Comparison of ENCODE assay signal across 21 cellular contexts in genomic region chr1:52022133-52022532, GRCh38. TPM values are rescaled to one million over a fixed set of nuclear protein-coding genes. Genes with fewer than 3 reads are reported as not detected.
DNase-seq lines count a peak whose midpoint lies in the region; FAIRE-seq and TF ChIP-seq lines count a peak whose summit lies in the region.
"Had no signal": no experiment of that assay in that cellular context is flagged by ENCODE, and none has a peak within 500 bp of the region (broad histone marks: within the 10 kb centered on the region; RNA-seq: fewer than 3 reads in every experiment).

No MANE protein-coding gene starts in this region.

- no peaks in the 10 kb centered on the region for H3K9me3 ChIP-seq in HEK293 (ENCODE audit: control insufficient read depth, insufficient read depth, low read depth, low read length)
- H3K9me3 ChIP-seq in breast epithelium, result no peaks in the 10 kb centered on the region
- H3K9me3 ChIP-seq: A549, Caco-2, HAP-1 had no signal

- intact Hi-C loops in breast epithelium (cut with DNase I; ENCODE audit: low total_unique reads), result no loop called here

- peak overlapping the region; percentile 95 for H3K27ac Mint-ChIP-seq in endothelial cell (ENCODE audit: unreplicated experiment)
- H3K27ac Mint-ChIP-seq: CD4-positive, alpha-beta T cell; HFFc6 had no signal

- no peaks in the 10 kb centered on the region for H3K27me3 ChIP-seq in breast epithelium

- DNase-seq in endothelial cell (ENCODE audit: low spot score), result no peak
- peak; percentile 33 to 83 for DNase-seq in lung microvascular endothelial cell (ENCODE audit: low read depth in 2 of 2)
- peak; percentile 61 for DNase-seq in pulmonary artery endothelial cell (ENCODE audit: low read depth, low spot score)
- no peak for DNase-seq in NCI-H2029 treated with DMSO at 0.1 percent for 48 hours (lab: John Stamatoyannopoulos, UW)
- DNase-seq in breast epithelium (ENCODE audit: low spot score in 2 of 2), result no peak
- DNase-seq in frontal cortex (ENCODE audit: low spot score in 2 of 2), result no peak
- DNase-seq: AML-193; Caco-2; CD4-positive, alpha-beta T cell; GDM1; GM23248; HFFc6 had no signal

- no peaks in the 10 kb centered on the region for H3K27me3 Mint-ChIP-seq in endothelial cell (ENCODE audit: unreplicated experiment)
- H3K27me3 Mint-ChIP-seq: CD4-positive, alpha-beta T cell had no signal

- peaks cover 21% of the 10 kb centered on the region for H3K36me3 Mint-ChIP-seq in endothelial cell (ENCODE audit: low read depth, unreplicated experiment)

- peaks cover 29% of the 10 kb centered on the region for H3K4me1 Mint-ChIP-seq in endothelial cell (ENCODE audit: unreplicated experiment)

- H3K4me1 ChIP-seq in HEK293 (ENCODE audit: control insufficient read depth, insufficient read depth, low read length), result no peaks in the 10 kb centered on the region
- H3K4me1 ChIP-seq in breast epithelium, result no peaks in the 10 kb centered on the region
- H3K4me1 ChIP-seq: A549, Caco-2, HAP-1 had no signal

- H3K36me3 ChIP-seq in HEK293 (ENCODE audit: control insufficient read depth in 2 of 2, insufficient read depth in 1 of 2, low read length in 2 of 2) (peaks cover 14 to 62% of the 10 kb centered on the region in 2 experiments), breast epithelium (peaks cover 10% of the 10 kb centered on the region)

- no peak for FAIRE-seq in frontal cortex (lab: Jason Lieb, UNC)
- FAIRE-seq: A549, D721Med, GM12892, GM18507, HepG2 had no signal

- POLR2A ChIA-PET in HEK293 (lab: Yijun Ruan, JAX), result interaction anchor here (0.7 kb wide), 1 partner anchor 517 kb away, joined by 3 read pairs; no protein-coding TSS in a partner anchor

- H3K4me3 Mint-ChIP-seq in endothelial cell (ENCODE audit: unreplicated experiment), result no peak overlapping the region
- H3K4me3 Mint-ChIP-seq: CD4-positive, alpha-beta T cell; HFFc6 had no signal

- H3K4me3 ChIP-seq in HEK293 (ENCODE audit: low read depth, low read length), result no peak overlapping the region
- no peak overlapping the region for H3K4me3 ChIP-seq in breast epithelium
- H3K4me3 ChIP-seq: A549, GM23248, HAP-1 had no signal

- no peak for TF ChIP-seq POLR2A in breast epithelium (IDR thresholded peaks at IDR 0.05)

- H3K27ac ChIP-seq in HEK293 (ENCODE audit: extremely low read depth, low read depth, low read length) (no peak overlapping the region), breast epithelium (no peak overlapping the region)
- H3K27ac ChIP-seq: 22Rv1, A549, C4-2B, GM23248 had no signal

- TF ChIP-seq CTCF in HEK293 (tag by site-specific recombination; IDR thresholded peaks at IDR 0.05), result no peak
- no peak for TF ChIP-seq CTCF in endothelial cell (IDR thresholded peaks at IDR 0.05; ENCODE audit: unreplicated experiment)
- TF ChIP-seq CTCF in breast epithelium (IDR thresholded peaks at IDR 0.05), result no peak

- CTCF ChIA-PET in HEK293 (lab: Yijun Ruan, JAX), result interaction anchor here (0.6 kb wide), 1 partner anchor 293 kb away, joined by 11 read pairs; no protein-coding TSS in a partner anchor

- no peaks in the 10 kb centered on the region for H3K9me3 Mint-ChIP-seq in endothelial cell (ENCODE audit: unreplicated experiment)
- H3K9me3 Mint-ChIP-seq: CD4-positive, alpha-beta T cell; HFFc6 had no signal

TF ChIP-seq in HEK293, 187 proteins besides CTCF, POLR2A, EP300 and RAD21:
- TF ChIP-seq ZNF791 (tag by site-specific recombination; IDR thresholded peaks at IDR 0.05) (no peak), ZNF600 (tag by site-specific recombination; IDR thresholded peaks at IDR 0.05) (peak; percentile 61; the same call in 1 of the 2 replicates), KLF9 (tag by site-specific recombination; IDR thresholded peaks at IDR 0.05; ENCODE audit: low read depth) (no peak), EGR2 (tag by site-specific recombination; IDR thresholded peaks at IDR 0.05; ENCODE audit: low read depth) (no peak), ZNF704 (tag by site-specific recombination; IDR thresholded peaks at IDR 0.05) (no peak), BCL6B (tag by site-specific recombination; IDR thresholded peaks at IDR 0.05) (no peak)

RNA-seq across cellular contexts. Expression of gene KTI12, which starts 11.5 kb away (rescaled TPM):
- total RNA-seq in endothelial cell (ENCODE audit: unreplicated experiment), result 8.4 TPM
- total RNA-seq in lung microvascular endothelial cell, result 6.3 and 9.7 TPM in 2 replicates
- 12.1 and 12.4 TPM in 2 replicates for total RNA-seq in pulmonary artery endothelial cell
- total RNA-seq in breast epithelium, result 10 to 100 TPM in 1 of 3 donors, 1 to 10 TPM in 2; 4.4 to 13.6 (median 7.9) TPM
- 9.0 TPM for total RNA-seq in frontal cortex

RNA-seq across cellular contexts. Expression of gene RAB3B, which starts 31.6 kb away (rescaled TPM):
- total RNA-seq in endothelial cell (ENCODE audit: unreplicated experiment) (15.1 TPM), lung microvascular endothelial cell (1.2 and 6.8 TPM in 2 replicates), pulmonary artery endothelial cell (14.8 and 23.3 TPM in 2 replicates), breast epithelium (1 to 10 TPM in 1 of 3 donors, under 1 TPM in 1, not detected in 1; 0.66 to 1.3 TPM), frontal cortex (7.7 TPM)
- total RNA-seq: CD4-positive, alpha-beta T cell had no signal

RNA-seq across cellular contexts. Expression of gene TXNDC12, which starts 32.9 kb away (rescaled TPM):
- 49.9 TPM for total RNA-seq in endothelial cell (ENCODE audit: unreplicated experiment)
- total RNA-seq in lung microvascular endothelial cell, result 15.9 and 24.6 TPM in 2 replicates
- 22.8 and 28.8 TPM in 2 replicates for total RNA-seq in pulmonary artery endothelial cell
- total RNA-seq in breast epithelium, result 10 to 100 TPM; 35.1 to 48.4 (median 37.6) TPM
- total RNA-seq in frontal cortex, result 15.9 TPM

RNA-seq across cellular contexts. Expression of gene BTF3L4, which starts 34.0 kb away (rescaled TPM):
- total RNA-seq in endothelial cell (ENCODE audit: unreplicated experiment) (42.0 TPM), lung microvascular endothelial cell (22.0 and 28.1 TPM in 2 replicates), pulmonary artery endothelial cell (40.6 and 41.1 TPM in 2 replicates), breast epithelium (10 to 100 TPM; 47.5 to 66.2 (median 59.0) TPM), frontal cortex (179 TPM)

Comparison
In these comparisons a context has a peak if more than half of its experiments do, and no peak if none do; other contexts are left out.
1. DNase-seq: peak in lung microvascular endothelial cell (2 of 2) and pulmonary artery endothelial cell (single experiment); none in endothelial cell (single experiment), NCI-H2029 treated with DMSO at 0.1 percent for 48 hours (single experiment), breast epithelium (0 of 2) and frontal cortex (0 of 2).